ENCODE assay signal across 18 cellular contexts in the genomic region with DNA sequence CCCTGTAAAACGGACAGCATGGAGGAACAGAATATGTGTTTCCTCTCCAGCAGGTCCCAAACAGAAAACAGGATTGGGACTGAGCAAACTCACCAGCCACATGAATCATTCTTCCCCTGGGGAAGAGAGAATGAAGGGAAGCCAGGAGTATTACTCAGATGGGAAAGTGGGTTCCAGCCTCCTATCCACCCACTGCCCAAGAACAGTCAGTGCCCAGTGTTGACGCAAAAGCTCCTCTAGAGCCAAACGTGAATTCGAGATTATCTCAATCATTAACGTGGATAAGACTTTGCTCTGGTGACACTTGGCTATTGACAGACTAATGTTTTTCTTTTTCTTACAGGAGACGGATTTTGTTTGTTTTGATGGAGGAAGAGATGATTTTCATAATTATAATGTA. TPM values are rescaled to one million over a fixed set of nuclear protein-coding genes. Genes with fewer than 3 reads are reported as not detected.
DNase-seq lines count a peak whose midpoint lies in the region; ATAC-seq and TF ChIP-seq lines count a peak whose summit lies in the region.
"Had no signal": no experiment of that assay in that cellular context is flagged by ENCODE, and none has a peak within 500 bp of the region (broad histone marks: within the 10 kb centered on the region; RNA-seq: fewer than 3 reads in every experiment).

No MANE protein-coding gene starts in this region.

- POLR2A ChIA-PET in activated CD4-positive, alpha-beta T cell treated with anti-CD3 and anti-CD28 coated beads for 36 hours (lab: Charles Lee), result no interaction called here

- H3K27ac Mint-ChIP-seq in activated CD4-positive, alpha-beta T cell treated with anti-CD3 and anti-CD28 coated beads for 36 hours, result no peak overlapping the region
- no peak overlapping the region for H3K27ac Mint-ChIP-seq in immature natural killer cell
- H3K27ac Mint-ChIP-seq: nephron, T-cell, WTC11 had no signal

- no peaks in the 10 kb centered on the region for H3K9me3 Mint-ChIP-seq in activated CD4-positive, alpha-beta T cell treated with anti-CD3 and anti-CD28 coated beads for 36 hours (ENCODE audit: low read depth)
- no peaks in the 10 kb centered on the region for H3K9me3 Mint-ChIP-seq in immature natural killer cell
- H3K9me3 Mint-ChIP-seq: nephron, T-cell, WTC11 had no signal

- H3K27me3 Mint-ChIP-seq in activated CD4-positive, alpha-beta T cell treated with anti-CD3 and anti-CD28 coated beads for 36 hours, result no peaks in the 10 kb centered on the region
- peaks cover 0 to 3% (median 0%) of the 10 kb centered on the region in 3 donors for H3K27me3 Mint-ChIP-seq in immature natural killer cell (ENCODE audit: low read depth in 3 of 3)
- H3K27me3 Mint-ChIP-seq: T-cell had no signal

- intact Hi-C loops in activated CD4-positive, alpha-beta T cell treated with anti-CD3 and anti-CD28 coated beads for 36 hours (cut with DNase I, micrococcal nuclease), result no loop called here

- no peaks in the 10 kb centered on the region for H3K9me3 ChIP-seq in osteoblast (ENCODE audit: low read depth, low read length)
- H3K9me3 ChIP-seq: BLaER1 had no signal

- H3K4me2 ChIP-seq in osteoblast (ENCODE audit: insufficient read depth, low read length), result peak overlapping the region; percentile 5
- H3K4me2 ChIP-seq: BLaER1 had no signal

- no peak for TF ChIP-seq CTCF in fibroblast of the aortic adventitia (IDR thresholded peaks at IDR 0.05; ENCODE audit: insufficient read depth, low read length)
- no peak for TF ChIP-seq CTCF in osteoblast (IDR thresholded peaks at IDR 0.05; ENCODE audit: extremely low read depth, low read depth, low read length)

- H3K4me1 Mint-ChIP-seq in activated CD4-positive, alpha-beta T cell treated with anti-CD3 and anti-CD28 coated beads for 36 hours, result no peaks in the 10 kb centered on the region
- no peaks in the 10 kb centered on the region for H3K4me1 Mint-ChIP-seq in immature natural killer cell
- H3K4me1 Mint-ChIP-seq: nephron, WTC11 had no signal

- peak overlapping the region; percentile 71 for H3K27ac ChIP-seq in osteoblast (ENCODE audit: low read depth, low read length)
- H3K27ac ChIP-seq: BLaER1, cardiac muscle cell had no signal

- H2AFZ ChIP-seq in osteoblast (ENCODE audit: low read length), result no peak overlapping the region

- H4K20me1 ChIP-seq in osteoblast (ENCODE audit: insufficient read depth, low read length), result no peaks in the 10 kb centered on the region
- H4K20me1 ChIP-seq: BLaER1 had no signal

- H3K4me3 ChIP-seq in fibroblast of the aortic adventitia (ENCODE audit: low read depth, low read length) (no peak overlapping the region), osteoblast (ENCODE audit: insufficient read depth, low read length) (no peak overlapping the region)
- H3K4me3 ChIP-seq: BLaER1, cardiac muscle cell, lung had no signal

- H3K4me1 ChIP-seq in osteoblast (ENCODE audit: insufficient read depth, low read length), result peaks cover 25% of the 10 kb centered on the region
- H3K4me1 ChIP-seq: BLaER1 had no signal

- no peak for ATAC-seq in activated CD4-positive, alpha-beta T cell treated with anti-CD3 and anti-CD28 coated beads for 36 hours
- no peak for ATAC-seq in HG03135 (IDR thresholded peaks at IDR 0.05; ENCODE audit: unreplicated experiment)
- ATAC-seq: T-cell, WTC11 had no signal

- H3K79me2 ChIP-seq in osteoblast (ENCODE audit: insufficient read depth, low read length), result no peaks in the 10 kb centered on the region

- peaks cover 42% of the 10 kb centered on the region for H3K36me3 ChIP-seq in osteoblast (ENCODE audit: insufficient read depth, low read length)

- H3K4me3 Mint-ChIP-seq in activated CD4-positive, alpha-beta T cell treated with anti-CD3 and anti-CD28 coated beads for 36 hours, result no peak overlapping the region
- H3K4me3 Mint-ChIP-seq in immature natural killer cell, result no peak overlapping the region
- H3K4me3 Mint-ChIP-seq: nephron, T-cell, WTC11 had no signal

- H3K36me3 Mint-ChIP-seq in activated CD4-positive, alpha-beta T cell treated with anti-CD3 and anti-CD28 coated beads for 36 hours (ENCODE audit: low read depth), result peaks cover 31% of the 10 kb centered on the region
- peaks cover 49 to 62% (median 59%) of the 10 kb centered on the region in 3 donors for H3K36me3 Mint-ChIP-seq in immature natural killer cell

- no peaks in the 10 kb centered on the region for H3K27me3 ChIP-seq in osteoblast (ENCODE audit: insufficient read depth, low read length)
- H3K27me3 ChIP-seq: BLaER1, cardiac muscle cell had no signal

- CTCF ChIA-PET in activated CD4-positive, alpha-beta T cell treated with anti-CD3 and anti-CD28 coated beads for 36 hours (lab: Charles Lee), result interaction anchor here (0.6 to 1.5 kb wide), 4 partner anchors 9 to 591 kb away, joined by 3 to 5 read pairs (median 4); no protein-coding TSS in a partner anchor

- DNase-seq in Daoy (ENCODE audit: low read depth) (peak; percentile 68), amniotic epithelial cell (ENCODE audit: low read depth) (peak; percentile 25), fibroblast of the aortic adventitia (ENCODE audit: low read depth) (peak; percentile 94), osteoblast (ENCODE audit: insufficient read length, low spot score, missing footprints) (peak; percentile 91), immature natural killer cell (no peak), NCI-H1105 treated with DMSO at 0.1 percent for 48 hours (lab: John Stamatoyannopoulos, UW) (no peak)
- DNase-seq in activated CD4-positive, alpha-beta T cell treated with anti-CD3 and anti-CD28 coated beads for 36 hours, result no peak
- DNase-seq: activated gamma-delta T cell treated with Interleukin-2 at 50 U/mL for 16 hours; DMS153; NCI-H1092 treated with DMSO at 0.1 percent for 48 hours; stimulated activated CD4-positive, alpha-beta T cell treated with anti-CD3 and anti-CD28 coated beads, Interleukin-4, amount 100 ng/mL, for 1 hour; T-cell had no signal

RNA-seq across cellular contexts. Expression of a gene that starts 9.3 kb away (rescaled TPM):
- total RNA-seq in Daoy (2014; rRNA removed; shearing (Covaris generic)), result 33.7 and 36.2 TPM in 2 replicates
- total RNA-seq in fibroblast of the aortic adventitia (ENCODE audit: low replicate concordance), result 61.5 and 81.0 TPM in 2 replicates
- 68.8 and 79.6 TPM in 2 replicates for total RNA-seq in osteoblast
- 10 to 100 TPM; 46.7 to 57.9 TPM for total RNA-seq in activated CD4-positive, alpha-beta T cell treated with anti-CD3 and anti-CD28 coated beads for 36 hours
- polyA plus RNA-seq in immature natural killer cell, result 10 to 100 TPM; 24.5 to 61.6 (median 50.8) TPM

RNA-seq across cellular contexts. Expression of a gene that starts 37.5 kb away (rescaled TPM):
- total RNA-seq in Daoy (2014; rRNA removed; shearing (Covaris generic)), result 36.3 and 51.9 TPM in 2 replicates
- total RNA-seq in fibroblast of the aortic adventitia (ENCODE audit: low replicate concordance) (11.8 and 16.5 TPM in 2 replicates), osteoblast (8.5 and 9.4 TPM in 2 replicates)
- total RNA-seq in activated CD4-positive, alpha-beta T cell treated with anti-CD3 and anti-CD28 coated beads for 36 hours, result 10 to 100 TPM; 18.5 to 21.1 TPM
- polyA plus RNA-seq in immature natural killer cell, result 1 to 10 TPM in 2 of 3 donors, under 1 TPM in 1; 0.98 to 8.3 (median 3.4) TPM

Comparison
In these comparisons a context has a peak if more than half of its experiments do, and no peak if none do; other contexts are left out.
1. DNase-seq: peak in Daoy (single experiment), amniotic epithelial cell (single experiment), fibroblast of the aortic adventitia (single experiment) and osteoblast (single experiment); none in activated CD4-positive, alpha-beta T cell treated with anti-CD3 and anti-CD28 coated beads for 36 hours (single experiment), immature natural killer cell (0 of 3) and NCI-H1105 treated with DMSO at 0.1 percent for 48 hours (single experiment).